Comparison of ENCODE assay signal across 12 cellular contexts in genomic region chrX:154333837-154334271, GRCh38. TPM values are rescaled to one million over a fixed set of nuclear protein-coding genes. Genes with fewer than 3 reads are reported as not detected.
DNase-seq lines count a peak whose midpoint lies in the region; ATAC-seq lines count a peak whose summit lies in the region.
"Had no signal": no experiment of that assay in that cellular context is flagged by ENCODE, and none has a peak within 500 bp of the region (broad histone marks: within the 10 kb centered on the region; RNA-seq: fewer than 3 reads in every experiment).

No MANE protein-coding gene starts in this region.

- intact Hi-C loops in activated CD4-positive, alpha-beta T cell treated with anti-CD3 and anti-CD28 coated beads for 36 hours (cut with DNase I, micrococcal nuclease), result no loop called here

- no peak overlapping the region for H3K4me3 Mint-ChIP-seq in activated CD4-positive, alpha-beta T cell treated with anti-CD3 and anti-CD28 coated beads for 36 hours

- peak overlapping the region; percentile 73 for H3K27ac Mint-ChIP-seq in activated CD4-positive, alpha-beta T cell treated with anti-CD3 and anti-CD28 coated beads for 36 hours

- no peak for DNase-seq in activated CD4-positive, alpha-beta T cell treated with anti-CD3 and anti-CD28 coated beads for 36 hours
- DNase-seq in activated CD4-positive, alpha-beta T cell treated with anti-CD3 and anti-CD28 coated beads, Interleukin-2, amount 50 U/mL, for 1 hour, result no peak
- peak; percentile 49 for DNase-seq in RPMI8226
- peak; percentile 31 for DNase-seq in pons (ENCODE audit: low spot score)
- DNase-seq in NCI-H2107 (lab: John Stamatoyannopoulos, UW), result no peak
- no peak for DNase-seq in AG08395 (ENCODE audit: low spot score)
- DNase-seq in SHP77 (lab: John Stamatoyannopoulos, UW), result no peak

- no peaks in the 10 kb centered on the region for H3K36me3 Mint-ChIP-seq in activated CD4-positive, alpha-beta T cell treated with anti-CD3 and anti-CD28 coated beads for 36 hours (ENCODE audit: low read depth)

- no peaks in the 10 kb centered on the region for H3K9me3 Mint-ChIP-seq in activated CD4-positive, alpha-beta T cell treated with anti-CD3 and anti-CD28 coated beads for 36 hours (ENCODE audit: low read depth)

- POLR2A ChIA-PET in activated CD4-positive, alpha-beta T cell treated with anti-CD3 and anti-CD28 coated beads for 36 hours (lab: Charles Lee), result no interaction called here

- peaks cover 25% of the 10 kb centered on the region for H3K4me1 Mint-ChIP-seq in activated CD4-positive, alpha-beta T cell treated with anti-CD3 and anti-CD28 coated beads for 36 hours

- CTCF ChIA-PET in activated CD4-positive, alpha-beta T cell treated with anti-CD3 and anti-CD28 coated beads for 36 hours (lab: Charles Lee), result no interaction called here

- no peaks in the 10 kb centered on the region for H3K27me3 Mint-ChIP-seq in activated CD4-positive, alpha-beta T cell treated with anti-CD3 and anti-CD28 coated beads for 36 hours

- peak; percentile 47 for ATAC-seq in activated CD4-positive, alpha-beta T cell treated with anti-CD3 and anti-CD28 coated beads for 36 hours
- peak; percentile 60 for ATAC-seq in HG02759 (IDR thresholded peaks at IDR 0.05; ENCODE audit: unreplicated experiment)
- ATAC-seq: A549 had no signal

RNA-seq across cellular contexts. Expression of gene TKTL1, which starts 38.3 kb away (rescaled TPM):
- total RNA-seq in activated CD4-positive, alpha-beta T cell treated with anti-CD3 and anti-CD28 coated beads for 36 hours, result under 1 TPM in 1 of 2 experiments, not detected in 1; 0.23 TPM
- total RNA-seq: hepatocyte, myocyte, vagina had no signal

RNA-seq across cellular contexts. Expression of gene TEX28, which starts 38.9 kb away (rescaled TPM):
- total RNA-seq in activated CD4-positive, alpha-beta T cell treated with anti-CD3 and anti-CD28 coated beads for 36 hours, result not detected
- total RNA-seq: hepatocyte, myocyte, vagina had no signal

RNA-seq across cellular contexts. Expression of gene FLNA, which starts 40.6 kb away (rescaled TPM):
- 1,000 to 10,000 TPM in 1 of 2 experiments, 100 to 1,000 TPM in 1; 891 to 1,083 TPM for total RNA-seq in activated CD4-positive, alpha-beta T cell treated with anti-CD3 and anti-CD28 coated beads for 36 hours

RNA-seq across cellular contexts. Expression of gene EMD, which starts 45.2 kb away (rescaled TPM):
- 10 to 100 TPM; 75.9 to 89.4 TPM for total RNA-seq in activated CD4-positive, alpha-beta T cell treated with anti-CD3 and anti-CD28 coated beads for 36 hours

Comparison
In these comparisons a context has a peak if more than half of its experiments do, and no peak if none do; other contexts are left out.
1. DNase-seq: peak in RPMI8226 (single experiment) and pons (single experiment); none in activated CD4-positive, alpha-beta T cell treated with anti-CD3 and anti-CD28 coated beads for 36 hours (single experiment), activated CD4-positive, alpha-beta T cell treated with anti-CD3 and anti-CD28 coated beads, Interleukin-2, amount 50 U/mL, for 1 hour (single experiment), NCI-H2107 (single experiment), AG08395 (single experiment) and SHP77 (0 of 2).